ENCODE assay signal across 8 cellular contexts in the genomic region with DNA sequence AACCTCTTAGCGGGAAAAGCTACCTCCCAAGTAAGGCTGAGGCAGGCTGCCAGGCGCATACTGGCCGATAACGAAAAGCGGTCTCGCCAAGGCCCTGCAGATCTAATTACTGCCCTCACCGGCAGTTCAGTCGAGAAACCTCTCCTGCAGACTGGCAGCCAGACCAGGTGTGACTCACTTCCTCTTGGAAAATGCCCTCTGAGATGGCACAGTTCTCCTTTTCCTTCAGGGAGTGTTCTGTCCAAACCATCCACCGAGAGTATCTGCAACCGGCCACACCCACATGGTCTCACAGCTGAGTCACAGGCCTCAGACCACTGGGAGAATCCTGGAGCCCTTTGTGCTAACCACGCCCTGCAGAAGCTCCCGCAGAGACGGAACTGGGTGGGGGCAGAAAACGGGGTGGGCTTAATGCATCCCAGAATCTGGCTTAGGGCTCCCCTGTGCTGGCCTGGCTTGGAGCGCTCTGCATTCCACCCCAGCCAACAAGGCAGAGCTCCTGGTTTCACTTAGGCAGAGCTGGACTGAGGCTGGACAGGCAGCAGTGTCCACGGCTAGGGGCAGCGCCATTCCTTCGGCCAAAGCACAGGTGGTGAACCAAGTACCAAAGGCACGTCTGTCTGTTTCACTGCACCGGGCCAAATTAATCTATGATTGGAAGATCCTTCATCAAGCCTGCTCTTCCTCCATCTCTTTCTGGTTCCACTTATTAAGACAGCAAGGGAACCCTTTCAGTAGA. TPM values are rescaled to one million over a fixed set of nuclear protein-coding genes. Genes with fewer than 3 reads are reported as not detected.
DNase-seq lines count a peak whose midpoint lies in the region; ATAC-seq and TF ChIP-seq lines count a peak whose summit lies in the region.

No MANE protein-coding gene starts in this region.

- peak overlapping the region; percentile 94 for H3K4me3 Mint-ChIP-seq in activated T-cell treated with anti-CD3 and anti-CD28 coated beads, Interleukin-2, amount 50 U/mL, for 24 hours
- H3K4me3 Mint-ChIP-seq in natural killer cell, result peak overlapping the region; percentile 95

- no peaks in the 10 kb centered on the region for H3K27me3 Mint-ChIP-seq in activated T-cell treated with anti-CD3 and anti-CD28 coated beads, Interleukin-2, amount 50 U/mL, for 24 hours
- no peaks in the 10 kb centered on the region for H3K27me3 Mint-ChIP-seq in natural killer cell (ENCODE audit: low read depth in 2 of 2)

- no peak for TF ChIP-seq CTCF in NB4 (IDR thresholded peaks at IDR 0.05; ENCODE audit: low read depth, low read length)
- TF ChIP-seq CTCF in natural killer cell (IDR thresholded peaks at IDR 0.05), result no peak

- no peaks in the 10 kb centered on the region for H3K9me3 Mint-ChIP-seq in activated T-cell treated with anti-CD3 and anti-CD28 coated beads, Interleukin-2, amount 50 U/mL, for 24 hours
- no peaks in the 10 kb centered on the region for H3K9me3 Mint-ChIP-seq in natural killer cell

- TF ChIP-seq POLR2A in NB4 (IDR thresholded peaks at IDR 0.05; ENCODE audit: extremely low read depth, insufficient read length), result no peak

- peaks cover 36% of the 10 kb centered on the region for H3K36me3 Mint-ChIP-seq in activated T-cell treated with anti-CD3 and anti-CD28 coated beads, Interleukin-2, amount 50 U/mL, for 24 hours (ENCODE audit: low read depth)
- no peaks in the 10 kb centered on the region for H3K36me3 Mint-ChIP-seq in natural killer cell

- peak overlapping the region; percentile 96 for H3K27ac Mint-ChIP-seq in activated T-cell treated with anti-CD3 and anti-CD28 coated beads, Interleukin-2, amount 50 U/mL, for 24 hours
- H3K27ac Mint-ChIP-seq in natural killer cell, result peak overlapping the region; percentile 83 to 96

- no peak for ATAC-seq in natural killer cell
- ATAC-seq in GM18867 (IDR thresholded peaks at IDR 0.05; ENCODE audit: unreplicated experiment), result no peak
- no peak for ATAC-seq in HG03280 (IDR thresholded peaks at IDR 0.05; ENCODE audit: unreplicated experiment)

- DNase-seq in DMS79 (lab: John Stamatoyannopoulos, UW) (peak; percentile 34), NB4 (ENCODE audit: low read depth) (peak; percentile 90), fibroblast of peridontal ligament (ENCODE audit: extremely low read depth) (peak; percentile 83), natural killer cell (peak; percentile 29), G401 (ENCODE audit: low spot score) (no peak)
- peak; percentile 46 for DNase-seq in activated T-cell treated with anti-CD3 and anti-CD28 coated beads, Interleukin-2, amount 50 U/mL, for 24 hours

- peak overlapping the region; percentile 87 for H3K4me3 ChIP-seq in NB4 (ENCODE audit: low read depth, low read length)

- in situ Hi-C loops in G401 (cut with HindIII; ENCODE audit: low sequenced_read_pairs), result no loop called here

- intact Hi-C loops in natural killer cell (cut with micrococcal nuclease), result no loop called here

- H3K4me1 Mint-ChIP-seq in activated T-cell treated with anti-CD3 and anti-CD28 coated beads, Interleukin-2, amount 50 U/mL, for 24 hours (ENCODE audit: low read depth), result peaks cover 68% of the 10 kb centered on the region
- H3K4me1 Mint-ChIP-seq in natural killer cell, result peaks cover 45 to 66% of the 10 kb centered on the region in 2 donors

RNA-seq across cellular contexts. Expression of gene S100A10, which starts 1.1 kb away (rescaled TPM):
- total RNA-seq in natural killer cell, result 100 to 1,000 TPM; 142 to 200 (median 183) TPM
- total RNA-seq in G401 (2014; rRNA removed; shearing (Covaris generic)), result not detected in 2 replicates

RNA-seq across cellular contexts. Expression of gene S100A11, which starts 44.3 kb away (rescaled TPM):
- 100 to 1,000 TPM in 1 of 3 donors, 10 to 100 TPM in 2; 70.5 to 114 (median 88.9) TPM for total RNA-seq in natural killer cell
- total RNA-seq in G401 (2014; rRNA removed; shearing (Covaris generic)), result not detected in 2 replicates

Comparison
In these comparisons a context has a peak if more than half of its experiments do, and no peak if none do; other contexts are left out.
1. RNA of gene S100A10, which starts 1.1 kb away (total RNA-seq): 142 to 200 TPM in natural killer cell; not detected in G401; every median in the first group is over 100 times any median in the second.
2. RNA of gene S100A11, which starts 44.3 kb away (total RNA-seq): 70.5 to 114 TPM in natural killer cell; not detected in G401; every median in the first group is over 10 times any median in the second.